ENCODE assay signal across 2 cellular contexts in the genomic region with DNA sequence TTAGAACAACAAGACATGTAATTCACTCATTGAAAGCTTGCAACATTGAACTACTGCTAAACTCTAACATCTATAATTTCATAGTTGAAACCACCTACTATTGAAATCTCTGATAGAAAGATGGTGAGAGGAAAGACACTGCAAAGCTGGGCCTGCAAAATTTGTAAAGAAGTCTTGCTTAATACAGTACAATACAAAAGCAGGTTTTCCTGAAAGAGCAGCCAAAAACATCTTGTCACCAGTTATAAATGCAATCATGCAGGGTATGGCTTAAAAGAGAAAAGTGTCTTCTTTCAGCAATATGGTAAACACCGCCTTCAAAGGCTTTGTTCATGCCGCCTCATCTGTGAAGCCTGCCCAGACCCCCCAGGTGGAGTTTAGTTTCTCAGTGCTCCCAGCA.
TF ChIP-seq lines count a peak whose summit lies in the region.

No MANE protein-coding gene starts in this region.

TF ChIP-seq in GM23338, 12 proteins besides CTCF, POLR2A, EP300 and RAD21 (continued from another document):
- TF ChIP-seq NANOG (IDR thresholded peaks at IDR 0.05; ENCODE audit: borderline replicate concordance) (no peak), STAT1 (IDR thresholded peaks at IDR 0.05; ENCODE audit: unreplicated experiment) (no peak), ZNF114 (CRISPR knock-in tag; IDR thresholded peaks at IDR 0.05) (no peak), EZH2phosphoT487 (IDR thresholded peaks at IDR 0.05; ENCODE audit: unreplicated experiment) (no peak), EZH2 (IDR thresholded peaks at IDR 0.05; ENCODE audit: low read depth, unreplicated experiment) (no peak), ZNF331 (CRISPR knock-in tag; IDR thresholded peaks at IDR 0.05; ENCODE audit: low read depth) (no peak)
- TF ChIP-seq, protein P1, sequence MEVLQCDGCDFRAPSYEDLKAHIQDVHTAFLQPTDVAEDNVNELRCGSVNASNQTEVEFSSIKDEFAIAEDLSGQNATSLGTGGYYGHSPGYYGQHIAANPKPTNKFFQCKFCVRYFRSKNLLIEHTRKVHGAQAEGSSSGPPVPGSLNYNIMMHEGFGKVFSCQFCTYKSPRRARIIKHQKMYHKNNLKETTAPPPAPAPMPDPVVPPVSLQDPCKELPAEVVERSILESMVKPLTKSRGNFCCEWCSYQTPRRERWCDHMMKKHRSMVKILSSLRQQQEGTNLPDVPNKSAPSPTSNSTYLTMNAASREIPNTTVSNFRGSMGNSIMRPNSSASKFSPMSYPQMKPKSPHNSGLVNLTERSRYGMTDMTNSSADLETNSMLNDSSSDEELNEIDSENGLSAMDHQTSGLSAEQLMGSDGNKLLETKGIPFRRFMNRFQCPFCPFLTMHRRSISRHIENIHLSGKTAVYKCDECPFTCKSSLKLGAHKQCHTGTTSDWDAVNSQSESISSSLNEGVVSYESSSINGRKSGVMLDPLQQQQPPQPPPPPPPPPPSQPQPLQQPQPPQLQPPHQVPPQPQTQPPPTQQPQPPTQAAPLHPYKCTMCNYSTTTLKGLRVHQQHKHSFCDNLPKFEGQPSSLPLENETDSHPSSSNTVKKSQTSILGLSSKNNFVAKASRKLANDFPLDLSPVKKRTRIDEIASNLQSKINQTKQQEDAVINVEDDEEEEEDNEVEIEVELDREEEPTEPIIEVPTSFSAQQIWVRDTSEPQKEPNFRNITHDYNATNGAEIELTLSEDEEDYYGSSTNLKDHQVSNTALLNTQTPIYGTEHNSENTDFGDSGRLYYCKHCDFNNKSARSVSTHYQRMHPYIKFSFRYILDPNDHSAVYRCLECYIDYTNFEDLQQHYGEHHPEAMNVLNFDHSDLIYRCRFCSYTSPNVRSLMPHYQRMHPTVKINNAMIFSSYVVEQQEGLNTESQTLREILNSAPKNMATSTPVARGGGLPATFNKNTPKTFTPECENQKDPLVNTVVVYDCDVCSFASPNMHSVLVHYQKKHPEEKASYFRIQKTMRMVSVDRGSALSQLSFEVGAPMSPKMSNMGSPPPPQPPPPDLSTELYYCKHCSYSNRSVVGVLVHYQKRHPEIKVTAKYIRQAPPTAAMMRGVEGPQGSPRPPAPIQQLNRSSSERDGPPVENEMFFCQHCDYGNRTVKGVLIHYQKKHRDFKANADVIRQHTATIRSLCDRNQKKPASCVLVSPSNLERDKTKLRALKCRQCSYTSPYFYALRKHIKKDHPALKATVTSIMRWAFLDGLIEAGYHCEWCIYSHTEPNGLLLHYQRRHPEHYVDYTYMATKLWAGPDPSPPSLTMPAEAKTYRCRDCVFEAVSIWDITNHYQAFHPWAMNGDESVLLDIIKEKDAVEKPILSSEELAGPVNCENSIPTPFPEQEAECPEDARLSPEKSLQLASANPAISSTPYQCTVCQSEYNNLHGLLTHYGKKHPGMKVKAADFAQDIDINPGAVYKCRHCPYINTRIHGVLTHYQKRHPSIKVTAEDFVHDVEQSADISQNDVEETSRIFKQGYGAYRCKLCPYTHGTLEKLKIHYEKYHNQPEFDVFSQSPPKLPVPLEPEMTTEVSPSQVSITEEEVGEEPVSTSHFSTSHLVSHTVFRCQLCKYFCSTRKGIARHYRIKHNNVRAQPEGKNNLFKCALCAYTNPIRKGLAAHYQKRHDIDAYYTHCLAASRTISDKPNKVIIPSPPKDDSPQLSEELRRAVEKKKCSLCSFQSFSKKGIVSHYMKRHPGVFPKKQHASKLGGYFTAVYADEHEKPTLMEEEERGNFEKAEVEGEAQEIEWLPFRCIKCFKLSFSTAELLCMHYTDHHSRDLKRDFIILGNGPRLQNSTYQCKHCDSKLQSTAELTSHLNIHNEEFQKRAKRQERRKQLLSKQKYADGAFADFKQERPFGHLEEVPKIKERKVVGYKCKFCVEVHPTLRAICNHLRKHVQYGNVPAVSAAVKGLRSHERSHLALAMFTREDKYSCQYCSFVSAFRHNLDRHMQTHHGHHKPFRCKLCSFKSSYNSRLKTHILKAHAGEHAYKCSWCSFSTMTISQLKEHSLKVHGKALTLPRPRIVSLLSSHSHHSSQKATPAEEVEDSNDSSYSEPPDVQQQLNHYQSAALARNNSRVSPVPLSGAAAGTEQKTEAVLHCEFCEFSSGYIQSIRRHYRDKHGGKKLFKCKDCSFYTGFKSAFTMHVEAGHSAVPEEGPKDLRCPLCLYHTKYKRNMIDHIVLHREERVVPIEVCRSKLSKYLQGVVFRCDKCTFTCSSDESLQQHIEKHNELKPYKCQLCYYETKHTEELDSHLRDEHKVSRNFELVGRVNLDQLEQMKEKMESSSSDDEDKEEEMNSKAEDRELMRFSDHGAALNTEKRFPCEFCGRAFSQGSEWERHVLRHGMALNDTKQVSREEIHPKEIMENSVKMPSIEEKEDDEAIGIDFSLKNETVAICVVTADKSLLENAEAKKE (CRISPR knock-in tag; IDR thresholded peaks at IDR 0.05): no peak
- TF ChIP-seq, protein P2, sequence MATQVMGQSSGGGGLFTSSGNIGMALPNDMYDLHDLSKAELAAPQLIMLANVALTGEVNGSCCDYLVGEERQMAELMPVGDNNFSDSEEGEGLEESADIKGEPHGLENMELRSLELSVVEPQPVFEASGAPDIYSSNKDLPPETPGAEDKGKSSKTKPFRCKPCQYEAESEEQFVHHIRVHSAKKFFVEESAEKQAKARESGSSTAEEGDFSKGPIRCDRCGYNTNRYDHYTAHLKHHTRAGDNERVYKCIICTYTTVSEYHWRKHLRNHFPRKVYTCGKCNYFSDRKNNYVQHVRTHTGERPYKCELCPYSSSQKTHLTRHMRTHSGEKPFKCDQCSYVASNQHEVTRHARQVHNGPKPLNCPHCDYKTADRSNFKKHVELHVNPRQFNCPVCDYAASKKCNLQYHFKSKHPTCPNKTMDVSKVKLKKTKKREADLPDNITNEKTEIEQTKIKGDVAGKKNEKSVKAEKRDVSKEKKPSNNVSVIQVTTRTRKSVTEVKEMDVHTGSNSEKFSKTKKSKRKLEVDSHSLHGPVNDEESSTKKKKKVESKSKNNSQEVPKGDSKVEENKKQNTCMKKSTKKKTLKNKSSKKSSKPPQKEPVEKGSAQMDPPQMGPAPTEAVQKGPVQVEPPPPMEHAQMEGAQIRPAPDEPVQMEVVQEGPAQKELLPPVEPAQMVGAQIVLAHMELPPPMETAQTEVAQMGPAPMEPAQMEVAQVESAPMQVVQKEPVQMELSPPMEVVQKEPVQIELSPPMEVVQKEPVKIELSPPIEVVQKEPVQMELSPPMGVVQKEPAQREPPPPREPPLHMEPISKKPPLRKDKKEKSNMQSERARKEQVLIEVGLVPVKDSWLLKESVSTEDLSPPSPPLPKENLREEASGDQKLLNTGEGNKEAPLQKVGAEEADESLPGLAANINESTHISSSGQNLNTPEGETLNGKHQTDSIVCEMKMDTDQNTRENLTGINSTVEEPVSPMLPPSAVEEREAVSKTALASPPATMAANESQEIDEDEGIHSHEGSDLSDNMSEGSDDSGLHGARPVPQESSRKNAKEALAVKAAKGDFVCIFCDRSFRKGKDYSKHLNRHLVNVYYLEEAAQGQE (IDR thresholded peaks at IDR 0.05; ENCODE audit: unreplicated experiment): no peak
TF ChIP-seq in GM23338: peak in this region for 0.

TF ChIP-seq in WTC11, 78 proteins besides CTCF, POLR2A, EP300 and RAD21 (continued from another document):
- TF ChIP-seq, protein P3, sequence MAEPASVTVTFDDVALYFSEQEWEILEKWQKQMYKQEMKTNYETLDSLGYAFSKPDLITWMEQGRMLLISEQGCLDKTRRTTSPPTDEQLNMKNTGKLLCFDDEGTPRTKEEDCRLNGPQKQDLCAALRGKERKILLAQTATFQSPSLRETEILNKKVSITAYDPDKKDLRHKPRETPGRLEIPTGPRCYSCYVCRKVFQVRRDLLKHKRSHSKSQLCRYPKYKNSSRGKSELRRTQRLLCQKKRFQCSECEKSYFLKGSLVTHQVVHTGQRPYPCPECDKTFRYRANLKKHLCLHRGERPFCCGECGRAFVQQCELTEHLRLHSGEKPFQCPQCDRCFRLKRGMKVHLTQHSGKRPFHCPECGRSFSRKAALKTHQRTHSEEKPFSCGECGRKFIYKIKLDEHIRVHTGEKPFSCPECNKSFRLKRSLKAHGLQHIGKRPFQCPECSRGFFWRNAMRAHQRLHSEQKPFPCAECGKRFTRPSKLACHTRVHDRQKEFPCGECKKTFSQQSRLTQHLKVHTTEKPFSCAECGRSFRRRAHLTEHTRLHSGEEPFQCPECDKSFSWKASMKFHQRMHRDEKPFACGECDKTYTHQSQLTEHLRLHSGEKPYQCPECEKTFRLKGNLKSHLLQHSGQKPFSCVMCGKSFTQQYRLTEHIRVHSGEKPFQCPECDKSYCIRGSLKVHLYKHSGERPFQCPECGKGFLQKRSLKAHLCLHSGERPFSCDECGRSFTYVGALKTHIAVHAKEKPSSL (CRISPR knock-in tag; conservative IDR thresholded peaks at IDR 0.05): no peak
- TF ChIP-seq ZNF263 (CRISPR knock-in tag; IDR thresholded peaks at IDR 0.05; ENCODE audit: low read depth) (no peak), ETV6 (CRISPR knock-in tag; IDR thresholded peaks at IDR 0.05) (no peak), GTF2I (CRISPR knock-in tag; conservative IDR thresholded peaks at IDR 0.05) (no peak), CREM (CRISPR knock-in tag; IDR thresholded peaks at IDR 0.05) (no peak), CBFB (CRISPR knock-in tag; IDR thresholded peaks at IDR 0.05; ENCODE audit: low read depth) (no peak), FOXP1 (CRISPR knock-in tag; IDR thresholded peaks at IDR 0.05; ENCODE audit: borderline replicate concordance) (no peak)
TF ChIP-seq in WTC11: peak in this region for 0.
